Comparison of ENCODE assay signal across 7 cellular contexts in genomic region chr20:53589341-53590065, GRCh38. TPM values are rescaled to one million over a fixed set of nuclear protein-coding genes. Genes with fewer than 3 reads are reported as not detected.
DNase-seq lines count a peak whose midpoint lies in the region; ATAC-seq, FAIRE-seq and TF ChIP-seq lines count a peak whose summit lies in the region.
"Not testable (repeated sequence)": the region's sequence is repeated elsewhere in the genome, so short reads cannot be mapped to it uniquely, and the experiment has no call there.

No MANE protein-coding gene starts in this region.

- peak overlapping the region; percentile 93 for H3K27ac ChIP-seq in GM12878 (ENCODE audit: control insufficient read depth, insufficient read depth)

- H3K9me3 ChIP-seq in GM12878 (replicated peaks; ENCODE audit: control insufficient read depth, insufficient read depth, low read length); skeletal muscle satellite cell (replicated peaks; ENCODE audit: low read length): not testable (repeated sequence)

- POLR2A ChIA-PET in WTC11 (lab: Charles Lee), result interaction anchor here (0.8 kb wide), 1 partner anchor 276 kb away, joined by 5 read pairs; no protein-coding TSS in a partner anchor
- POLR2A ChIA-PET in GM12878 (lab: Charles Lee), result interaction anchor here (0.7 to 1.0 kb wide), 4 partner anchors 53 to 318 kb away, joined by 3 to 4 read pairs (median 3); no protein-coding TSS in a partner anchor

- intact Hi-C loops in GM12878 (cut with micrococcal nuclease; ENCODE audit: unreplicated experiment), result loop anchor here (5.0 kb wide), 1 partner anchor 33 kb away; no protein-coding TSS in a partner anchor

- not testable (repeated sequence) for ATAC-seq in WTC11, GM12878

- WGBS in GM12878 (ENCODE audit: insufficient coverage, insufficient replicate concordance, low lambda C conversion rate, missing lambda C conversion rate), result 1% methylated on average over 12 of the region's 12 CpGs

- not testable (repeated sequence) for H3K9me3 Mint-ChIP-seq in WTC11, mesothelial cell of epicardium

- not testable (repeated sequence) for H2AFZ ChIP-seq in GM12878 (ENCODE audit: control insufficient read depth, low read depth, low read length)

- not testable (repeated sequence) for TF ChIP-seq EP300 in GM12878 (IDR thresholded peaks at IDR 0.05; ENCODE audit: borderline replicate concordance in 1 of 2, control insufficient read depth in 1 of 2, low read depth in 2 of 2, low read length in 2 of 2)

- not testable (repeated sequence) for H3K4me1 ChIP-seq in GM12878 (ENCODE audit: control insufficient read depth, insufficient read depth, low read length)
- peaks cover 34% of the 10 kb centered on the region for H3K4me1 ChIP-seq in skeletal muscle satellite cell (ENCODE audit: control insufficient read depth, insufficient read depth, low read length)

- not testable (repeated sequence) for H4K20me1 ChIP-seq in GM12878 (ENCODE audit: control insufficient read depth, insufficient read depth)

- H3K27me3 Mint-ChIP-seq in WTC11 (ENCODE audit: low read depth); mesothelial cell of epicardium (ENCODE audit: low read depth): not testable (repeated sequence)

- RAD21 ChIA-PET in GM12878 (lab: Charles Lee; ENCODE audit: unreplicated experiment), result interaction anchor here (0.7 to 3.0 kb wide), 7 partner anchors 10 to 326 kb away, joined by 3 to 9 read pairs (median 3); no protein-coding TSS in a partner anchor

- TSS peak; percentile 35 for BruUV-seq in GM12878 (replicated peaks; lab: Mats Ljungman, UMichigan)

- CTCF ChIA-PET in WTC11 (lab: Charles Lee) (interaction anchor here (0.6 kb wide), 1 partner anchor 88 kb away, joined by 3 read pairs; no protein-coding TSS in a partner anchor), GM12878 (lab: Yijun Ruan, JAX) (interaction anchor here (0.6 to 1.6 kb wide), 2 partner anchors 305 to 350 kb away, joined by 3 read pairs; no protein-coding TSS in a partner anchor)

- H3K36me3 Mint-ChIP-seq in WTC11, mesothelial cell of epicardium: not testable (repeated sequence)

- FAIRE-seq in GM19239 (lab: Jason Lieb, UNC), result peak; percentile 4
- FAIRE-seq in GM12878 (lab: Jason Lieb, UNC), result not testable (repeated sequence)

- H3K4me1 Mint-ChIP-seq in WTC11 (peaks cover 66% of the 10 kb centered on the region), mesothelial cell of epicardium (peaks cover 59% of the 10 kb centered on the region)

- not testable (repeated sequence) for TF ChIP-seq POLR2A in GM12878 (IDR thresholded peaks at IDR 0.05; ENCODE audit: low read depth, low read length)

- not testable (repeated sequence) for H3K27me3 ChIP-seq in GM12878 (replicated peaks in 1 of 2; ENCODE audit: control insufficient read depth in 2 of 2, insufficient read depth in 2 of 2, low read length in 1 of 2); skeletal muscle satellite cell (ENCODE audit: control insufficient read depth, insufficient read depth, low read length)

- DNase-seq in GM19239 (ENCODE audit: insufficient read length, low spot score); GM12878 (ENCODE audit: low read depth, low spot score); fibroblast of pulmonary artery (ENCODE audit: low read depth): not testable (repeated sequence)
- DNase-seq in NCI-H524 (lab: John Stamatoyannopoulos, UW) (peak; percentile 39 to 43), WTC11 (ENCODE audit: low spot score) (peak; percentile 48), mesothelial cell of epicardium (ENCODE audit: low spot score in 2 of 2, unreplicated experiment in 2 of 2) (peak in 1 of 2 experiments; percentile 20)

- H3K4me2 ChIP-seq in GM12878 (ENCODE audit: control insufficient read depth, insufficient read depth) (peak overlapping the region; percentile 81), skeletal muscle satellite cell (ENCODE audit: low read length) (peak overlapping the region; percentile 96)

- H3K79me2 ChIP-seq in GM12878 (ENCODE audit: control insufficient read depth, insufficient read depth, low read length), result peaks cover 86% of the 10 kb centered on the region

- in situ Hi-C loops in GM12878 (cut with MboI), result loop anchor here (10.0 kb wide), 1 partner anchor 255 kb away; no protein-coding TSS in a partner anchor

- SMC1A ChIA-PET in GM12878 (lab: Charles Lee; ENCODE audit: uncharacterized antibody, unreplicated experiment), result interaction anchor here (0.7 to 0.9 kb wide), 3 partner anchors 53 to 68 kb away, joined by 3 read pairs; no protein-coding TSS in a partner anchor

- H3K27ac Mint-ChIP-seq in WTC11 (peak overlapping the region; percentile 98), mesothelial cell of epicardium (peak overlapping the region; percentile 98)

- not testable (repeated sequence) for H3K36me3 ChIP-seq in GM12878 (ENCODE audit: control insufficient read depth in 2 of 2, insufficient read depth in 2 of 2, low read length in 1 of 2); skeletal muscle satellite cell (ENCODE audit: insufficient read depth, low read length)

- not testable (repeated sequence) for TF ChIP-seq RAD21 in GM12878 (IDR thresholded peaks at IDR 0.05; ENCODE audit: insufficient read depth, low read depth, low read length)

- H3K4me3 Mint-ChIP-seq in WTC11, result peak overlapping the region; percentile 91
- peak overlapping the region; percentile 59 for H3K4me3 Mint-ChIP-seq in mesothelial cell of epicardium

- not testable (repeated sequence) for TF ChIP-seq CTCF in WTC11 (IDR thresholded peaks at IDR 0.05); GM12878 (IDR thresholded peaks at IDR 0.05 in 2 of 3, conservative IDR thresholded peaks at IDR 0.05 in 1 of 3; ENCODE audit: control insufficient read depth in 2 of 3, extremely low read depth in 1 of 3, insufficient read depth in 1 of 3, low read depth in 3 of 3, low read length in 3 of 3); fibroblast of pulmonary artery (IDR thresholded peaks at IDR 0.05; ENCODE audit: low read length, missing control alignments); mesothelial cell of epicardium (IDR thresholded peaks at IDR 0.05; ENCODE audit: unreplicated experiment)

- H3K4me3 ChIP-seq in GM12878, result peak overlapping the region; percentile 69
- H3K4me3 ChIP-seq in fibroblast of pulmonary artery (replicated peaks; ENCODE audit: low read depth, low read length), result peak overlapping the region; percentile 43
- H3K4me3 ChIP-seq in skeletal muscle satellite cell (ENCODE audit: low read length), result peak overlapping the region; percentile 59

- H3K9ac ChIP-seq in GM12878 (ENCODE audit: control insufficient read depth, insufficient read depth, low read length), result peak overlapping the region; percentile 92
- peak overlapping the region; percentile 100 for H3K9ac ChIP-seq in skeletal muscle satellite cell (ENCODE audit: low read depth, low read length)

TF ChIP-seq in GM12878, 131 proteins besides CTCF, POLR2A, EP300 and RAD21:
- TF ChIP-seq SPI1 (IDR thresholded peaks at IDR 0.05; ENCODE audit: borderline replicate concordance, insufficient read depth, low read depth, low read length) (0 out of 2 replicates have a peak, but pooled peaks have one; percentile 30), MLLT1 (IDR thresholded peaks at IDR 0.05) (peak; percentile 83; the same call in 1 of the 2 replicates), YY1 (IDR thresholded peaks at IDR 0.05; ENCODE audit: low read depth, low read length) (0 out of 2 replicates have a peak, but pooled peaks have one; percentile 36)

RNA-seq across cellular contexts. Expression of gene ZNF217, which starts 4.1 kb away (rescaled TPM):
- total RNA-seq in WTC11 (2021), result 75.6 to 84.0 TPM (median 77.7 TPM) in 3 replicates
- total RNA-seq in GM12878 (2013; cell fraction: nucleolus; rRNA removed), result 213 and 215 TPM in 2 replicates
- 40.8 and 45.6 TPM in 2 replicates for total RNA-seq in GM12878 (2014; rRNA removed)
- total RNA-seq in GM12878 (2014; rRNA removed; fragmentation: Illumina TruSeq; extraction: Trizol), result 40.2 and 40.5 TPM in 2 replicates
- 76.6 and 81.3 TPM in 2 replicates for total RNA-seq in GM12878 (2021)
- polyA plus RNA-seq in GM12878 (2011; ENCODE audit: low read depth), result 20.6 TPM
- 48.1 and 54.3 TPM in 2 replicates for polyA plus RNA-seq in GM12878 (2011; rRNA removed)
- 37.7 and 55.2 TPM in 2 replicates for polyA plus RNA-seq in GM12878 (2011; cell fraction: cytosol; rRNA removed)
- polyA plus RNA-seq in GM12878 (2011; cell fraction: nucleus; rRNA removed), result 47.8 and 55.7 TPM in 2 replicates
- polyA plus RNA-seq in GM12878 (2012), result 25.9 and 54.1 TPM in 2 replicates
- 54.8 and 62.7 TPM in 2 replicates for polyA plus RNA-seq in GM12878 (2014; fragmentation: Illumina TruSeq; extraction: Trizol)
- polyA plus RNA-seq in GM12878 (2014; fragmentation: Nextera tagmentation; extraction: Ambion mirVana), result 10 to 100 TPM in 1 of 2 experiments, 1 to 10 TPM in 1; 8.5 to 12.4 TPM
- 40.4 and 43.2 TPM in 2 replicates for polyA plus RNA-seq in GM12878 (2014; rRNA removed)
- 10 to 100 TPM; 14.0 to 16.9 TPM for polyA plus RNA-seq in GM12878 (2016; fragmentation: Nextera tagmentation; extraction: Ambion mirVana)
- polyA minus RNA-seq in GM12878 (2011; rRNA and poly(A)+ RNA removed), result 87.0 and 96.8 TPM in 2 replicates
- polyA minus RNA-seq in GM12878 (2011; cell fraction: cytosol; rRNA and poly(A)+ RNA removed), result 42.6 and 44.9 TPM in 2 replicates
- 40.7 and 55.8 TPM in 2 replicates for polyA minus RNA-seq in GM12878 (2011; cell fraction: nucleus; rRNA and poly(A)+ RNA removed)
- total RNA-seq in mesothelial cell of epicardium, result 38.1 to 39.5 TPM (median 38.8 TPM) in 3 replicates
- total RNA-seq in skeletal muscle satellite cell (2012; rRNA removed), result 12.2 and 14.9 TPM in 2 replicates
